In the genomic region with DNA sequence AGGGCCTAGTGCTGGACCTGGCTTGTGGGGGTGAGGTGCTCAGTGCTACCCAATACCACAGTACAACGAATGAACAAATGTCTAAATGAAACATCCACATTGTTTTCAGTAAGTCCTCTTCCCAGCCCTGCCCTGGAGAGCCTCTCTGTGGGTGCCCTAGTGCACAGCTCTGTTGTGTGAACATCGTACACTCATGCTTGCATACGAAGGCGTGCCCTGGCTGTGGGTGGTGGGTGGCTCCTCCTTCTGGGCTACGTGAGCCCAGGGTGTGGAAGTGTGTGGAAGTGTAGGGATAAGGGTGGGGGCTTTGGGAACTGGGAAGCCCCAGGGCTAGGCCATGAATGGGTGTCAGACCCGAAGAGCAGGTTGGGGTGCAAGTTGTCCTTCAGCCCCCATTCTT, we compare ENCODE assay signal across 9 cellular contexts. TPM values are rescaled to one million over a fixed set of nuclear protein-coding genes. Genes with fewer than 3 reads are reported as not detected.
DNase-seq lines count a peak whose midpoint lies in the region; ATAC-seq and TF ChIP-seq lines count a peak whose summit lies in the region.
"Had no signal": no experiment of that assay in that cellular context is flagged by ENCODE, and none has a peak within 500 bp of the region (broad histone marks: within the 10 kb centered on the region; RNA-seq: fewer than 3 reads in every experiment).

No MANE protein-coding gene starts in this region.

- DNase-seq in Daoy (ENCODE audit: low read depth) (peak; percentile 23), esophagus squamous epithelium (lab: John Stamatoyannopoulos, UW) (no peak), sciatic nerve (ENCODE audit: low spot score) (no peak), DMS114 treated with DMSO at 0.1 percent for 48 hours (lab: John Stamatoyannopoulos, UW; ENCODE audit: unreplicated experiment) (no peak), KG1 (lab: John Stamatoyannopoulos, UW) (no peak)
- DNase-seq in activated CD8-positive, alpha-beta memory T cell treated with anti-CD3 and anti-CD28 coated beads for 24 hours, result no peak

- H3K4me3 ChIP-seq in esophagus squamous epithelium, result peak overlapping the region; percentile 65 to 98 (median 85)

- H3K9me3 ChIP-seq in esophagus squamous epithelium, result no peaks in the 10 kb centered on the region
- H3K9me3 ChIP-seq: ovary had no signal

- peak overlapping the region; percentile 88; the same call in 1 of the 2 replicates for H3K27ac ChIP-seq in VCaP
- peak overlapping the region; percentile 94 to 99 (median 98) for H3K27ac ChIP-seq in esophagus squamous epithelium

- 23 to 48% methylated on average over 5 to 6 of the region's 6 CpGs for WGBS in esophagus squamous epithelium, 2 donors

- H3K27me3 ChIP-seq in esophagus squamous epithelium, result no peaks in the 10 kb centered on the region
- H3K27me3 ChIP-seq: ovary had no signal

- ATAC-seq in sciatic nerve, result peak; percentile 44
- no peak for ATAC-seq in HG03025 (IDR thresholded peaks at IDR 0.05; ENCODE audit: low FRiP score, unreplicated experiment)

- peaks cover 0 to 20% (median 0%) of the 10 kb centered on the region in 3 donors for H3K36me3 ChIP-seq in esophagus squamous epithelium
- H3K36me3 ChIP-seq: ovary had no signal

- intact Hi-C loops in esophagus squamous epithelium (cut with DNase I), result no loop called here
- intact Hi-C loops in sciatic nerve (cut with DNase I), result no loop called here

- no peak for TF ChIP-seq CTCF in VCaP (conservative IDR thresholded peaks at IDR 0.05)
- TF ChIP-seq CTCF in esophagus squamous epithelium (IDR thresholded peaks at IDR 0.05), result peak in 1 of 6 experiments; percentile 6

- peak in 1 of 4 donors; percentile 27 for TF ChIP-seq POLR2A in esophagus squamous epithelium (IDR thresholded peaks at IDR 0.05)

- H3K4me1 ChIP-seq in esophagus squamous epithelium, result peaks cover 11 to 63% (median 26%) of the 10 kb centered on the region in 3 donors

RNA-seq across cellular contexts. Expression of gene NLRX1, which starts 0.6 kb away (rescaled TPM):
- total RNA-seq in Daoy (2014; rRNA removed; shearing (Covaris generic)), result 4.3 and 9.7 TPM in 2 replicates
- total RNA-seq in esophagus squamous epithelium, result 10 to 100 TPM; 31.5 to 83.3 (median 67.5) TPM
- total RNA-seq in sciatic nerve, result 13.9 TPM

RNA-seq across cellular contexts. Expression of gene NHERF4, which starts 17.3 kb away (rescaled TPM):
- total RNA-seq in Daoy (2014; rRNA removed; shearing (Covaris generic)), result not detected in 2 replicates
- total RNA-seq in esophagus squamous epithelium (under 1 TPM in 1 of 4 donors, not detected in 3; under 0.01 TPM), sciatic nerve (0.62 TPM)

RNA-seq across cellular contexts. Expression of gene ABCG4, which starts 19.1 kb away (rescaled TPM):
- not detected in 2 replicates for total RNA-seq in Daoy (2014; rRNA removed; shearing (Covaris generic))
- under 1 TPM; 0.15 to 0.94 (median 0.39) TPM for total RNA-seq in esophagus squamous epithelium
- not detected for total RNA-seq in sciatic nerve

RNA-seq across cellular contexts. Expression of gene CBL, which starts 38.2 kb away (rescaled TPM):
- 7.3 and 11.1 TPM in 2 replicates for total RNA-seq in Daoy (2014; rRNA removed; shearing (Covaris generic))
- total RNA-seq in esophagus squamous epithelium (10 to 100 TPM in 3 of 4 donors, 1 to 10 TPM in 1; 9.9 to 14.2 (median 12.4) TPM), sciatic nerve (31.1 TPM)

RNA-seq across cellular contexts. Expression of gene HINFP, which starts 46.6 kb away (rescaled TPM):
- 14.4 and 28.8 TPM in 2 replicates for total RNA-seq in Daoy (2014; rRNA removed; shearing (Covaris generic))
- total RNA-seq in esophagus squamous epithelium, result 10 to 100 TPM in 3 of 4 donors, 1 to 10 TPM in 1; 7.0 to 33.2 (median 13.9) TPM
- total RNA-seq in sciatic nerve, result 30.4 TPM
